Comparison of ENCODE assay signal across 21 cellular contexts in the genomic region with DNA sequence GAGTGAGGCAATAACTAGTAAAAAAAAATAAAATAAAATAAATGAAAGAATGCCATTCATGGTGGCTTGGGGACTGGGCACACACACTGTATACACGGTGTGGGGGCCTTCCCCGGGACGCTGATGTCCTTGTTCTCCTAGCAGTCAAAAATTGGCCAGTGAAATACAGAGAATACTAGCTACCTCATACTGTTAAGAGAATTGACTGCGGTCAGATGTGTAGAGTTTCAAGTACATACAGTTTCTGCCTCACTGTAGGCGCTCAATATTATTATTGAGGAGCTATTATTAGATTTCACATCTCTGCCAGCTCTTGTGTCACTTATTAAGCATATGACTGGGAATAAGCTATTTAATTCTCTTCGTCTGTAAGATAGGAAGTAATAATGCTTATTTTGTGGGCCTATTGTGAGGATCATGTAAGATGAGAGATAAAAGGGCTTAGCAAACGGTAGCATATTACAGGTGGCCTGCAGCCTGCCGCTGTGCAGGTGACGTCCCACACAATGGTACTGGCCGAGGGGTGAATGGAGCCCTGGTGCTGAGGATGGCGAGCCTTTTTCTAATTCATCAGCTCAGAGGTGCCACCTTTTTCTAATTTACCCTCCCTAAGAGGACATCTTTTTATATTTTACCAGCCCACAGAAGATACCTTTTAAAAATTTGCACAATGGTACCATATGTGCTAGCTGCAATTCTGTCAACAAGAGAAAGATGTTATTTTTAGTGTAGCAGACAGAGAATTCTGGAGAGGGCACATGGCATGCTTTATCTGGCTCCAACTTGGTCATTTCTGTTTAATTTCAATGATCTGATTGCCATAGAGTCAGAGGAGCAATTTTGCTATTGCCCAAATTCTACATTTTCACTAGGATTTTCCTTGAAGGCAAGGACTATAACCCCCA. TPM values are rescaled to one million over a fixed set of nuclear protein-coding genes. Genes with fewer than 3 reads are reported as not detected.
DNase-seq lines count a peak whose midpoint lies in the region; ATAC-seq and TF ChIP-seq lines count a peak whose summit lies in the region.
"Had no signal": no experiment of that assay in that cellular context is flagged by ENCODE, and none has a peak within 500 bp of the region (broad histone marks: within the 10 kb centered on the region; RNA-seq: fewer than 3 reads in every experiment).

No MANE protein-coding gene starts in this region.

- no peaks in the 10 kb centered on the region for H3K27me3 ChIP-seq in right cardiac atrium (ENCODE audit: control insufficient read depth, insufficient read depth)
- H3K27me3 ChIP-seq: esophagus squamous epithelium, right lobe of liver had no signal

- intact Hi-C loops in right cardiac atrium (cut with DNase I) = no loop called here

- H3K9me3 Mint-ChIP-seq in stimulated activated effector memory CD8-positive, alpha-beta T cell treated with anti-CD3 and anti-CD28 coated beads, Interleukin-12 subunit alpha, Interleukin-12 subunit beta, amount 100 ng/mL, for 72 hours = no peaks in the 10 kb centered on the region

- peak; percentile 17 for DNase-seq in NCI-H748 (lab: John Stamatoyannopoulos, UW; ENCODE audit: unreplicated experiment)
- DNase-seq in NCI-H748 treated with DMSO at 0.1 percent for 48 hours (lab: John Stamatoyannopoulos, UW) = no peak
- peak; percentile 26 for DNase-seq in astrocyte of the spinal cord (ENCODE audit: low read depth, low spot score)
- no peak for DNase-seq in right cardiac atrium
- DNase-seq in superior temporal gyrus (ENCODE audit: extremely low spot score) = peak; percentile 69
- DNase-seq in erythroblast (lab: John Stamatoyannopoulos, UW) = no peak
- no peak for DNase-seq in stimulated activated effector memory CD8-positive, alpha-beta T cell treated with anti-CD3 and anti-CD28 coated beads, Interleukin-12 subunit alpha, Interleukin-12 subunit beta, amount 100 ng/mL, for 72 hours (ENCODE audit: low spot score in 2 of 2)
- DNase-seq: activated CD4-positive, alpha-beta T cell treated with anti-CD3 and anti-CD28 coated beads for 48 hours; activated naive CD4-positive, alpha-beta T cell treated with anti-CD3 and anti-CD28 coated beads, Interleukin-2, amount 50 U/mL, for 16 hours; aorta; Calu3; esophagus squamous epithelium; H7; NCI-H1436; NCI-H446 treated with DMSO at 0.1 percent for 48 hours; right lobe of liver; stimulated activated CD4-positive, alpha-beta T cell treated with anti-CD3 and anti-CD28 coated beads, Interleukin-15, amount 100 ng/mL, for 24 hours; stimulated activated CD8-positive, alpha-beta memory T cell treated with anti-CD3 and anti-CD28 coated beads, Interleukin-4, amount 100 ng/mL, for 48 hours; T-helper 17 cell had no signal

- H3K4me3 Mint-ChIP-seq in stimulated activated effector memory CD8-positive, alpha-beta T cell treated with anti-CD3 and anti-CD28 coated beads, Interleukin-12 subunit alpha, Interleukin-12 subunit beta, amount 100 ng/mL, for 72 hours = no peak overlapping the region
- H3K4me3 Mint-ChIP-seq: memory B cell, T-helper 17 cell had no signal

- no peaks in the 10 kb centered on the region for H3K36me3 Mint-ChIP-seq in stimulated activated effector memory CD8-positive, alpha-beta T cell treated with anti-CD3 and anti-CD28 coated beads, Interleukin-12 subunit alpha, Interleukin-12 subunit beta, amount 100 ng/mL, for 72 hours

- no peak overlapping the region for H3K27ac ChIP-seq in right cardiac atrium (ENCODE audit: low read length)
- H3K27ac ChIP-seq: right lobe of liver had no signal

- no peak for TF ChIP-seq POLR2A in erythroblast (IDR thresholded peaks at IDR 0.05; ENCODE audit: low read length)

- no peak overlapping the region for H3K27ac Mint-ChIP-seq in stimulated activated effector memory CD8-positive, alpha-beta T cell treated with anti-CD3 and anti-CD28 coated beads, Interleukin-12 subunit alpha, Interleukin-12 subunit beta, amount 100 ng/mL, for 72 hours
- H3K27ac Mint-ChIP-seq: memory B cell, T-helper 17 cell had no signal

- H3K9me3 ChIP-seq in right cardiac atrium (ENCODE audit: control insufficient read depth, low read length) = no peaks in the 10 kb centered on the region
- H3K9me3 ChIP-seq: esophagus squamous epithelium, right lobe of liver had no signal

- in situ Hi-C loops in astrocyte of the spinal cord (cut with HindIII; ENCODE audit: low sequenced_read_pairs) = no loop called here

- H3K4me1 ChIP-seq in right cardiac atrium (ENCODE audit: control insufficient read depth, insufficient read depth, low read length) = peaks cover 5% of the 10 kb centered on the region
- H3K4me1 ChIP-seq: right lobe of liver had no signal

- WGBS in right cardiac atrium = 56% methylated on average over 11 of the region's 11 CpGs

- TF ChIP-seq CTCF in astrocyte of the spinal cord (IDR thresholded peaks at IDR 0.05; ENCODE audit: low read depth, low read length) = no peak

- H3K4me1 Mint-ChIP-seq in stimulated activated effector memory CD8-positive, alpha-beta T cell treated with anti-CD3 and anti-CD28 coated beads, Interleukin-12 subunit alpha, Interleukin-12 subunit beta, amount 100 ng/mL, for 72 hours = no peaks in the 10 kb centered on the region
- H3K4me1 Mint-ChIP-seq: T-helper 17 cell had no signal

- ATAC-seq in right cardiac atrium (peak; percentile 43 to 63), HG03280 (IDR thresholded peaks at IDR 0.05; ENCODE audit: unreplicated experiment) (no peak)
- ATAC-seq in stimulated activated effector memory CD8-positive, alpha-beta T cell treated with anti-CD3 and anti-CD28 coated beads, Interleukin-12 subunit alpha, Interleukin-12 subunit beta, amount 100 ng/mL, for 72 hours = no peak
- ATAC-seq: right lobe of liver, T-helper 17 cell had no signal

- H3K4me3 ChIP-seq in astrocyte of the spinal cord (ENCODE audit: low read depth, low read length) (no peak overlapping the region), right cardiac atrium (ENCODE audit: low read length) (no peak overlapping the region)
- H3K4me3 ChIP-seq: esophagus squamous epithelium, right lobe of liver had no signal

RNA-seq across cellular contexts. Expression of a gene that starts 17.0 kb away (rescaled TPM):
- 1 to 10 TPM; 4.5 to 7.4 (median 5.2) TPM for total RNA-seq in right cardiac atrium
- 2.3 TPM for polyA plus RNA-seq in right cardiac atrium

Comparison
In these comparisons a context has a peak if more than half of its experiments do, and no peak if none do; other contexts are left out.
1. DNase-seq: peak in NCI-H748 (single experiment), astrocyte of the spinal cord (single experiment) and superior temporal gyrus (single experiment); none in NCI-H748 treated with DMSO at 0.1 percent for 48 hours (single experiment), right cardiac atrium (0 of 3), erythroblast (0 of 2) and stimulated activated effector memory CD8-positive, alpha-beta T cell treated with anti-CD3 and anti-CD28 coated beads, Interleukin-12 subunit alpha, Interleukin-12 subunit beta, amount 100 ng/mL, for 72 hours (0 of 2).
2. ATAC-seq: peak in right cardiac atrium (2 of 2); none in HG03280 (single experiment) and stimulated activated effector memory CD8-positive, alpha-beta T cell treated with anti-CD3 and anti-CD28 coated beads, Interleukin-12 subunit alpha, Interleukin-12 subunit beta, amount 100 ng/mL, for 72 hours (single experiment).